In the genomic region with DNA sequence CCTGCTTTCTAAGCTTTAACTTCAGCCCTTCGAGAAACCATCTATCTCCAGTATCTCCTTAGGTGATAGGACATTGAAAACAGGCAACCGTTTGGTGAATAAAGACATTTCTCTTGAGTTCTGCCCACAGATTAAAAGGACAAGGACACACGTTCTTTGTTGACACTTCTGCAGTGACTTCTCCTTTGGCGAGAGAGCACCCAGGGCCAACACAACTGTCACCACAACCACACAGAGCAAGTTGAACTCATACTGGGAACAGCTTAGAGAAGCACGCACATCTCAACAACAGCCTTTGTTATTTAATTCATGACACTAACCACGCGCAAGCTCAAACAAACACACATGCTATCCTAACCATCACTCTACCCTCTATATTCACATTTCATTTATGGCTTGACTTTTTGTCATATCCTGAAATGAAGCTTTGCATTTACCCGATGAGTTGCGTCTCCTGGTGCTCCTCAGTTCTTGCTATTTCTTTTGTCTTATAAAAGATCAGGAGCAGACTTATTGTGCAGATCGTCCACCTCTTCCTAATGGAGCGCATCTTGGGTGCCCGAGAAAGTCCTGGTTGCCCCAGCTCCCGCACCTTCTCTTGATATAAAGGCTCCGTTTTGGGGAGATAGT, we compare ENCODE assay signal across 8 cellular contexts. TPM values are rescaled to one million over a fixed set of nuclear protein-coding genes. Genes with fewer than 3 reads are reported as not detected.
DNase-seq lines count a peak whose midpoint lies in the region; ATAC-seq and TF ChIP-seq lines count a peak whose summit lies in the region.

No MANE protein-coding gene starts in this region.

- 11% methylated on average over 14 of the region's 14 CpGs for WGBS in mesenchymal stem cell

- H3K9me3 ChIP-seq in colonic mucosa, result no peaks in the 10 kb centered on the region
- H3K9me3 ChIP-seq in mesenchymal stem cell (ENCODE audit: control insufficient read depth, low read length), result no peaks in the 10 kb centered on the region
- H3K9me3 ChIP-seq in thoracic aorta, result no peaks in the 10 kb centered on the region

- H4K91ac ChIP-seq in mesenchymal stem cell (ENCODE audit: low read length), result no peak overlapping the region

- no peak overlapping the region for H4K8ac ChIP-seq in mesenchymal stem cell (ENCODE audit: low read length)

- no peak overlapping the region for H2BK15ac ChIP-seq in mesenchymal stem cell (ENCODE audit: low read depth, poor library complexity, severe bottlenecking)

- H2BK5ac ChIP-seq in mesenchymal stem cell (ENCODE audit: low read depth, low read length, poor library complexity, severe bottlenecking), result no peak overlapping the region

- H3K4me3 ChIP-seq in colonic mucosa (peak overlapping the region; percentile 46), mesenchymal stem cell (ENCODE audit: insufficient read depth in 1 of 2, low read depth in 1 of 2, low read length in 2 of 2) (peak overlapping the region; percentile 73 to 87), thoracic aorta (peak overlapping the region; percentile 65)

- H2AK5ac ChIP-seq in mesenchymal stem cell (ENCODE audit: low read length, severe bottlenecking), result no peak overlapping the region

- peak overlapping the region; percentile 96 for H3K4me2 ChIP-seq in mesenchymal stem cell (ENCODE audit: low read length, poor library complexity, severe bottlenecking)

- H3K9ac ChIP-seq in colonic mucosa (ENCODE audit: low read depth in 2 of 2, low read length in 2 of 2) (peak overlapping the region; percentile 48 to 56), mesenchymal stem cell (ENCODE audit: low read length) (peak overlapping the region; percentile 31)

- no peak overlapping the region for H3K4ac ChIP-seq in mesenchymal stem cell (ENCODE audit: low read depth in 1 of 2, low read length in 2 of 2)

- TF ChIP-seq CTCF in colonic mucosa (IDR thresholded peaks at IDR 0.05) (no peak), thoracic aorta (IDR thresholded peaks at IDR 0.05) (no peak)

- ATAC-seq in SK-N-SH treated with all-trans-retinoic acid at 6 μM for 48 hours (peak; percentile 30), thoracic aorta (ENCODE audit: insufficient number of reproducible peaks, low FRiP score, low read depth) (no peak)

- intact Hi-C loops in colonic mucosa (cut with DNase I), result no loop called here

- H3K18ac ChIP-seq in mesenchymal stem cell (ENCODE audit: low read depth in 1 of 2, low read length in 2 of 2), result no peak overlapping the region

- no peak overlapping the region for H2BK12ac ChIP-seq in mesenchymal stem cell (ENCODE audit: low read length in 2 of 2)

- no peak overlapping the region for H3K23ac ChIP-seq in mesenchymal stem cell (ENCODE audit: low read length in 2 of 2)

- no peaks in the 10 kb centered on the region for H3K36me3 ChIP-seq in colonic mucosa
- H3K36me3 ChIP-seq in mesenchymal stem cell (ENCODE audit: control insufficient read depth in 1 of 2, insufficient read depth in 2 of 2, low read depth in 1 of 2, low read length in 2 of 2), result no peaks in the 10 kb centered on the region
- H3K36me3 ChIP-seq in thoracic aorta, result no peaks in the 10 kb centered on the region

- H3K79me1 ChIP-seq in mesenchymal stem cell (replicated peaks; ENCODE audit: low read length, poor library complexity, severe bottlenecking), result no peaks in the 10 kb centered on the region

- H3K27ac ChIP-seq in colonic mucosa, result peak overlapping the region; percentile 76
- H3K27ac ChIP-seq in mesenchymal stem cell (ENCODE audit: low read length, poor library complexity, severe bottlenecking), result no peak overlapping the region
- peak overlapping the region in 1 of 2 donors; percentile 21 for H3K27ac ChIP-seq in thoracic aorta

- no peak overlapping the region for H3K14ac ChIP-seq in mesenchymal stem cell (ENCODE audit: low read length in 2 of 2)

- DNase-seq in NCI-H1105 treated with DMSO at 0.1 percent for 48 hours (lab: John Stamatoyannopoulos, UW), result peak; percentile 0
- no peak for DNase-seq in NCI-H1105 (lab: John Stamatoyannopoulos, UW)
- peak; percentile 18 for DNase-seq in colonic mucosa
- peak; percentile 37 for DNase-seq in mesenchymal stem cell
- DNase-seq in thoracic aorta (ENCODE audit: low spot score), result no peak
- DNase-seq in NCI-H146 treated with DMSO at 0.1 percent for 48 hours (lab: John Stamatoyannopoulos, UW; ENCODE audit: unreplicated experiment), result no peak
- no peak for DNase-seq in AG08396 (ENCODE audit: low spot score)

- no peaks in the 10 kb centered on the region for H3K27me3 ChIP-seq in colonic mucosa
- H3K27me3 ChIP-seq in mesenchymal stem cell (ENCODE audit: control insufficient read depth in 1 of 2, insufficient read depth in 1 of 2, low read length in 2 of 2), result peaks cover 0 to 46% of the 10 kb centered on the region in 2 experiments
- no peaks in the 10 kb centered on the region for H3K27me3 ChIP-seq in thoracic aorta (replicated peaks; ENCODE audit: insufficient read depth)

- no peak overlapping the region for H2BK120ac ChIP-seq in mesenchymal stem cell (ENCODE audit: low read depth, low read length)

- H3K4me1 ChIP-seq in colonic mucosa, result no peaks in the 10 kb centered on the region
- peaks cover 12% of the 10 kb centered on the region for H3K4me1 ChIP-seq in mesenchymal stem cell (ENCODE audit: control insufficient read depth, insufficient read depth, low read depth, low read length)
- H3K4me1 ChIP-seq in thoracic aorta (ENCODE audit: control insufficient read depth in 1 of 2, low read depth in 2 of 2), result peaks cover 0 to 21% of the 10 kb centered on the region in 2 donors

- peak overlapping the region; percentile 84 for H2AFZ ChIP-seq in mesenchymal stem cell (ENCODE audit: low read depth, low read length)

TF ChIP-seq in SK-N-SH treated with all-trans-retinoic acid at 6 μM for 48 hours, 23 proteins besides CTCF, POLR2A, EP300 and RAD21:
- no peak for TF ChIP-seq ZFP30 (CRISPR knock-in tag; IDR thresholded peaks at IDR 0.05)
- TF ChIP-seq ZNF565 (CRISPR knock-in tag; conservative IDR thresholded peaks at IDR 0.05; ENCODE audit: low read depth), result no peak
- no peak for TF ChIP-seq OSR1 (CRISPR knock-in tag; IDR thresholded peaks at IDR 0.05)
- TF ChIP-seq PPARA (CRISPR knock-in tag; IDR thresholded peaks at IDR 0.05; ENCODE audit: borderline replicate concordance), result no peak
- no peak for TF ChIP-seq ZNF70 (CRISPR knock-in tag; IDR thresholded peaks at IDR 0.05)
TF ChIP-seq in SK-N-SH treated with all-trans-retinoic acid at 6 μM for 48 hours: peak in this region for 0.

RNA-seq across cellular contexts. Expression of a gene that starts 0.6 kb away (rescaled TPM):
- total RNA-seq in colonic mucosa (1 to 10 TPM; 2.6 to 6.2 TPM), thoracic aorta (1 to 10 TPM; 7.0 to 9.0 TPM)
- polyA plus RNA-seq in mesenchymal stem cell (2013, experiment 1 of 2), result 0.76 TPM
- 0.85 TPM for polyA plus RNA-seq in mesenchymal stem cell (2013, experiment 2 of 2)

Comparison
In these comparisons a context has a peak if more than half of its experiments do, and no peak if none do; other contexts are left out.
1. DNase-seq: peak in NCI-H1105 treated with DMSO at 0.1 percent for 48 hours (single experiment), colonic mucosa (single experiment) and mesenchymal stem cell (single experiment); none in NCI-H1105 (single experiment), thoracic aorta (single experiment), NCI-H146 treated with DMSO at 0.1 percent for 48 hours (single experiment) and AG08396 (single experiment).
2. Peak in every context shown above with its lines, with median percentiles within 50 percentile points of each other: H3K4me3 ChIP-seq.